ENCODE assay signal across 33 cellular contexts in genomic region chr14:37087520-37087919, GRCh38.
"Had no signal": no experiment of that assay in that cellular context is flagged by ENCODE, and none has a peak within 500 bp of the region (broad histone marks: within the 10 kb centered on the region; RNA-seq: fewer than 3 reads in every experiment).

No MANE protein-coding gene starts in this region.

- H3K27ac ChIP-seq: adrenal gland, brain microvascular endothelial cell, breast epithelium, WERI-Rb-1 had no signal

- H3K9me3 ChIP-seq: adrenal gland, body of pancreas, breast epithelium had no signal

- H3K27me3 Mint-ChIP-seq: activated CD4-positive, alpha-beta memory T cell treated with anti-CD3 and anti-CD28 coated beads for 36 hours; activated CD4-positive, alpha-beta T cell treated with anti-CD3 and anti-CD28 coated beads for 36 hours; activated CD4-positive, alpha-beta T cell treated with anti-CD3 and anti-CD28 coated beads, Interleukin-2, amount 10 ng/mL, durations not matched to agents 24 days and 14 days; activated CD8-positive, alpha-beta T cell treated with anti-CD3 and anti-CD28 coated beads for 36 hours; activated naive CD8-positive, alpha-beta T cell treated with anti-CD3 and anti-CD28 coated beads for 36 hours; activated T-helper 17 cell treated with anti-CD3 and anti-CD28 coated beads, Interleukin-2, amount 50 U/mL, for 72 hours; T-helper 17 cell had no signal

- H3K4me3 Mint-ChIP-seq: activated CD4-positive, alpha-beta memory T cell treated with anti-CD3 and anti-CD28 coated beads for 36 hours; activated CD4-positive, alpha-beta T cell treated with anti-CD3 and anti-CD28 coated beads for 36 hours; activated CD4-positive, alpha-beta T cell treated with anti-CD3 and anti-CD28 coated beads, Interleukin-2, amount 10 ng/mL, durations not matched to agents 24 days and 14 days; activated CD8-positive, alpha-beta T cell treated with anti-CD3 and anti-CD28 coated beads for 36 hours; activated naive CD4-positive, alpha-beta T cell treated with anti-CD3 and anti-CD28 coated beads for 36 hours; activated naive CD8-positive, alpha-beta T cell treated with anti-CD3 and anti-CD28 coated beads for 36 hours; activated T-cell treated with anti-CD3 and anti-CD28 coated beads, Interleukin-2, amount 50 U/mL, for 4 hours; activated T-cell treated with anti-CD3 and anti-CD28 coated beads, Interleukin-2, amount 50 U/mL, for 72 hours; activated T-helper 1 cell treated with anti-CD3 and anti-CD28 coated beads, Interleukin-12 subunit alpha, Interleukin-12 subunit beta, Interleukin-2, Interleukin-4 antibody, amounts not matched to agents 30 ng/mL and 10 ng/mL and 1 ng/mL, durations not matched to agents 14 hours and 24 hours and 36 hours; activated T-helper 17 cell treated with anti-CD3 and anti-CD28 coated beads, Interleukin-2, amount 50 U/mL, for 72 hours; T-helper 17 cell; WTC11 had no signal

- H3K4me1 Mint-ChIP-seq: activated CD4-positive, alpha-beta T cell treated with anti-CD3 and anti-CD28 coated beads for 36 hours; activated CD4-positive, alpha-beta T cell treated with anti-CD3 and anti-CD28 coated beads, Interleukin-2, amount 10 ng/mL, durations not matched to agents 24 days and 14 days; activated naive CD8-positive, alpha-beta T cell treated with anti-CD3 and anti-CD28 coated beads for 36 hours; activated T-helper 17 cell treated with anti-CD3 and anti-CD28 coated beads, Interleukin-2, amount 50 U/mL, for 72 hours; T-helper 17 cell had no signal

- H3K27me3 ChIP-seq: adrenal gland, body of pancreas, brain microvascular endothelial cell, breast epithelium had no signal

- DNase-seq: activated CD4-positive, alpha-beta memory T cell treated with anti-CD3 and anti-CD28 coated beads for 36 hours; activated CD4-positive, alpha-beta T cell treated with anti-CD3 and anti-CD28 coated beads for 1 hour; activated CD4-positive, alpha-beta T cell treated with anti-CD3 and anti-CD28 coated beads for 36 hours; activated CD4-positive, alpha-beta T cell treated with anti-CD3 and anti-CD28 coated beads, Interleukin-2, amount 10 ng/mL, durations not matched to agents 24 days and 14 days; activated CD4-positive, alpha-beta T cell treated with anti-CD3 and anti-CD28 coated beads, Interleukin-2, amount 50 U/mL, for 1 hour; activated CD4-positive, alpha-beta T cell treated with anti-CD3 and anti-CD28 coated beads, Interleukin-2, amount 50 U/mL, for 4 hours; activated CD4-positive, CD25-positive, alpha-beta regulatory T cell; activated CD8-positive, alpha-beta memory T cell treated with anti-CD3 and anti-CD28 coated beads, Interleukin-2, amount 50 U/mL, for 4 hours; activated CD8-positive, alpha-beta T cell treated with anti-CD3 and anti-CD28 coated beads for 36 hours; activated effector memory CD4-positive, alpha-beta T cell treated with anti-CD3 and anti-CD28 coated beads, Interleukin-2, amount 50 U/mL, for 16 hours; activated gamma-delta T cell treated with Interleukin-2 at 50 U/mL for 16 hours; activated naive CD4-positive, alpha-beta T cell; activated naive CD4-positive, alpha-beta T cell treated with anti-CD3 and anti-CD28 coated beads for 36 hours; activated naive CD4-positive, alpha-beta T cell treated with anti-CD3 and anti-CD28 coated beads, Interleukin-2, amount 50 U/mL, for 16 hours; activated naive CD8-positive, alpha-beta T cell treated with anti-CD3 and anti-CD28 coated beads for 36 hours; activated T-cell treated with anti-CD3 and anti-CD28 coated beads for 4 hours; activated T-cell treated with anti-CD3 and anti-CD28 coated beads, Interleukin-2, amount 50 U/mL, for 1 hour; activated T-cell treated with anti-CD3 and anti-CD28 coated beads, Interleukin-2, amount 50 U/mL, for 4 hours; activated T-cell treated with anti-CD3 and anti-CD28 coated beads, Interleukin-2, amount 50 U/mL, for 72 hours; adrenal gland; amniotic stem cell; aorta; body of pancreas; brain microvascular endothelial cell; central memory CD4-positive, alpha-beta T cell; T-helper 17 cell; T-helper 9 cell; WERI-Rb-1 had no signal

- H3K4me3 ChIP-seq: adrenal gland, body of pancreas, breast epithelium had no signal

- H3K4me1 ChIP-seq: adrenal gland, breast epithelium had no signal

- H3K9me3 Mint-ChIP-seq: activated CD8-positive, alpha-beta T cell treated with anti-CD3 and anti-CD28 coated beads for 36 hours; activated naive CD4-positive, alpha-beta T cell treated with anti-CD3 and anti-CD28 coated beads for 36 hours; activated naive CD8-positive, alpha-beta T cell treated with anti-CD3 and anti-CD28 coated beads for 36 hours; activated T-helper 17 cell treated with anti-CD3 and anti-CD28 coated beads, Interleukin-2, amount 50 U/mL, for 72 hours; WTC11 had no signal

- H3K36me3 Mint-ChIP-seq: activated CD4-positive, alpha-beta memory T cell treated with anti-CD3 and anti-CD28 coated beads for 36 hours; activated naive CD4-positive, alpha-beta T cell treated with anti-CD3 and anti-CD28 coated beads, Interleukin-2, amount 50 U/mL, for 72 hours; activated naive CD8-positive, alpha-beta T cell treated with anti-CD3 and anti-CD28 coated beads for 36 hours; WTC11 had no signal

- H3K27ac Mint-ChIP-seq: activated CD4-positive, alpha-beta memory T cell treated with anti-CD3 and anti-CD28 coated beads for 36 hours; activated CD4-positive, alpha-beta T cell treated with anti-CD3 and anti-CD28 coated beads for 36 hours; activated CD4-positive, alpha-beta T cell treated with anti-CD3 and anti-CD28 coated beads, Interleukin-2, amount 10 ng/mL, durations not matched to agents 24 days and 14 days; activated CD8-positive, alpha-beta T cell treated with anti-CD3 and anti-CD28 coated beads for 36 hours; activated naive CD4-positive, alpha-beta T cell treated with anti-CD3 and anti-CD28 coated beads for 36 hours; activated naive CD4-positive, alpha-beta T cell treated with anti-CD3 and anti-CD28 coated beads, Interleukin-2, amount 50 U/mL, for 72 hours; activated naive CD8-positive, alpha-beta T cell treated with anti-CD3 and anti-CD28 coated beads for 36 hours; activated T-cell treated with anti-CD3 and anti-CD28 coated beads, Interleukin-2, amount 50 U/mL, for 72 hours; activated T-helper 1 cell treated with anti-CD3 and anti-CD28 coated beads, Interleukin-12 subunit alpha, Interleukin-12 subunit beta, Interleukin-2, Interleukin-4 antibody, amounts not matched to agents 30 ng/mL and 10 ng/mL and 1 ng/mL, durations not matched to agents 14 hours and 24 hours and 36 hours; activated T-helper 17 cell treated with anti-CD3 and anti-CD28 coated beads, Interleukin-2, amount 50 U/mL, for 72 hours; T-helper 17 cell; WTC11 had no signal

- H3K36me3 ChIP-seq: adrenal gland, brain microvascular endothelial cell, breast epithelium, WERI-Rb-1 had no signal
